Comparison of ENCODE assay signal across 18 cellular contexts in genomic region chr1:48294656-48295055, GRCh38.
A peak's percentile ranks its signal among the peaks of the same experiment; 100 is the strongest.
DNase-seq lines count a peak whose midpoint lies in the region; ATAC-seq, FAIRE-seq and TF ChIP-seq lines count a peak whose summit lies in the region.
"Had no signal": no experiment of that assay in that cellular context is flagged by ENCODE, and none has a peak within 500 bp of the region (broad histone marks: within the 10 kb centered on the region; RNA-seq: fewer than 3 reads in every experiment).

No MANE protein-coding gene starts in this region.

- H3K27me3 ChIP-seq in breast epithelium (no peaks in the 10 kb centered on the region), keratinocyte (ENCODE audit: control insufficient read depth, extremely low read depth, insufficient read depth, low read length) (no peaks in the 10 kb centered on the region)
- H3K27me3 ChIP-seq: BLaER1 had no signal

- peak; percentile 92 for FAIRE-seq in keratinocyte (lab: Jason Lieb, UNC)
- FAIRE-seq: GM12892, GM19239 had no signal

- H3K9me1 ChIP-seq in keratinocyte (ENCODE audit: control insufficient read depth, extremely low read depth, insufficient read depth, low read length) = no peaks in the 10 kb centered on the region

- no peaks in the 10 kb centered on the region for H3K36me3 Mint-ChIP-seq in MCF 10A (ENCODE audit: insufficient read depth, unreplicated experiment)
- H3K36me3 Mint-ChIP-seq: CD8-positive, alpha-beta memory T cell had no signal

- H3K27me3 Mint-ChIP-seq in MCF 10A (ENCODE audit: insufficient read depth, unreplicated experiment) = no peaks in the 10 kb centered on the region

- ATAC-seq in esophagus mucosa (peak; percentile 91), GM19452 (IDR thresholded peaks at IDR 0.05; ENCODE audit: unreplicated experiment) (no peak)

- H3K9me3 Mint-ChIP-seq in MCF 10A (ENCODE audit: unreplicated experiment) = no peaks in the 10 kb centered on the region

- dilution Hi-C loops in keratinocyte (cut with MboI; ENCODE audit: extremely low pct_ligation_motif_present, low sequenced_read_pairs) = no loop called here

- peak overlapping the region; percentile 6 for H3K27ac Mint-ChIP-seq in MCF 10A (ENCODE audit: low read depth, unreplicated experiment)
- H3K27ac Mint-ChIP-seq: CD8-positive, alpha-beta memory T cell; HFFc6 had no signal

- H3K9me3 ChIP-seq in breast epithelium (peaks cover 0 to 3% of the 10 kb centered on the region in 2 donors), keratinocyte (ENCODE audit: control insufficient read depth, low read depth, low read length) (no peaks in the 10 kb centered on the region)
- H3K9me3 ChIP-seq: BLaER1, Caco-2 had no signal

- H3K4me3 ChIP-seq in breast epithelium = no peak overlapping the region
- no peak overlapping the region for H3K4me3 ChIP-seq in keratinocyte (ENCODE audit: control insufficient read depth in 2 of 3, extremely low read depth in 1 of 3, insufficient read depth in 2 of 3, low read depth in 1 of 3, low read length in 3 of 3)
- H3K4me3 ChIP-seq: BLaER1 had no signal

- H3K4me1 Mint-ChIP-seq in MCF 10A (ENCODE audit: insufficient read depth, unreplicated experiment) = peaks cover 6% of the 10 kb centered on the region
- H3K4me1 Mint-ChIP-seq: CD8-positive, alpha-beta memory T cell had no signal

- CTCF ChIA-PET in MCF 10A (lab: Yijun Ruan, JAX) = interaction anchor here (0.6 to 0.7 kb wide), 2 partner anchors 58 to 225 kb away, joined by 3 to 4 read pairs; no protein-coding TSS in a partner anchor

- H3K79me2 ChIP-seq in keratinocyte (ENCODE audit: control insufficient read depth, insufficient read depth, low read length) = no peaks in the 10 kb centered on the region

- no peak overlapping the region for H3K4me3 Mint-ChIP-seq in MCF 10A (ENCODE audit: unreplicated experiment)
- H3K4me3 Mint-ChIP-seq: CD8-positive, alpha-beta memory T cell; HFFc6 had no signal

- TF ChIP-seq POLR2A in breast epithelium (IDR thresholded peaks at IDR 0.05) = no peak

- peak overlapping the region; percentile 42 for H3K4me2 ChIP-seq in keratinocyte (ENCODE audit: control insufficient read depth, extremely low read depth, insufficient read depth, low read depth, low read length)
- H3K4me2 ChIP-seq: BLaER1 had no signal

- H2AFZ ChIP-seq in keratinocyte (ENCODE audit: control insufficient read depth, low read length) = no peak overlapping the region

- H4K20me1 ChIP-seq in keratinocyte (ENCODE audit: control insufficient read depth, extremely low read depth, insufficient read depth, low read length) = no peaks in the 10 kb centered on the region
- H4K20me1 ChIP-seq: BLaER1 had no signal

- POLR2A ChIA-PET in MCF 10A (lab: Yijun Ruan, JAX) = interaction anchor here (0.7 to 0.9 kb wide), 3 partner anchors 43 to 307 kb away, joined by 3 read pairs; partner anchors contain the start of gene SPATA6

- BruUV-seq in MCF 10A (replicated peaks; lab: Mats Ljungman, UMichigan) = no TSS peak

- DNase-seq in MCF 10A (ENCODE audit: unreplicated experiment) (peak; percentile 8), breast epithelium (ENCODE audit: low spot score in 2 of 2) (no peak), keratinocyte (ENCODE audit: low read depth, low spot score) (peak; percentile 45), KG1 (lab: John Stamatoyannopoulos, UW) (no peak)
- DNase-seq in activated effector memory CD4-positive, alpha-beta T cell treated with Interleukin-2 at 50 U/mL for 16 hours = no peak
- DNase-seq: 8988T; AML-193; Caco-2; CD8-positive, alpha-beta memory T cell; DND-41; GDM1; HCEC 1CT; HFFc6 had no signal

- no peak overlapping the region for H3K9ac ChIP-seq in keratinocyte (ENCODE audit: control insufficient read depth, extremely low read depth, insufficient read depth, low read length)
- H3K9ac ChIP-seq: BLaER1 had no signal

- TF ChIP-seq CTCF in MCF 10A (IDR thresholded peaks at IDR 0.05; ENCODE audit: unreplicated experiment) (no peak), breast epithelium (IDR thresholded peaks at IDR 0.05) (no peak), keratinocyte (optimal IDR thresholded peaks at IDR 0.05 in 1 of 3, IDR thresholded peaks at IDR 0.05 in 1 of 3, conservative IDR thresholded peaks at IDR 0.05 in 1 of 3; ENCODE audit: extremely low read depth in 1 of 3, insufficient read depth in 2 of 3, low read length in 3 of 3) (no peak)

- intact Hi-C loops in MCF 10A (cut with micrococcal nuclease) (no loop called here), breast epithelium (cut with DNase I; ENCODE audit: low total_unique reads) (no loop called here)

- H3K27ac ChIP-seq in breast epithelium (no peak overlapping the region), keratinocyte (ENCODE audit: control insufficient read depth, insufficient read depth, low read length) (no peak overlapping the region)
- H3K27ac ChIP-seq: BLaER1 had no signal

- H3K4me1 ChIP-seq in breast epithelium (no peaks in the 10 kb centered on the region), keratinocyte (ENCODE audit: control insufficient read depth, extremely low read depth, insufficient read depth, low read length) (peaks cover 7% of the 10 kb centered on the region)
- H3K4me1 ChIP-seq: Caco-2 had no signal

- H3K36me3 ChIP-seq in breast epithelium (no peaks in the 10 kb centered on the region), keratinocyte (ENCODE audit: control insufficient read depth in 2 of 2, extremely low read depth in 1 of 2, insufficient read depth in 2 of 2, low read length in 2 of 2) (no peaks in the 10 kb centered on the region)
- H3K36me3 ChIP-seq: BLaER1 had no signal

Comparison
In these comparisons a context has a peak if more than half of its experiments do, and no peak if none do; other contexts are left out.
1. DNase-seq: peak in MCF 10A (single experiment) and keratinocyte (single experiment); none in breast epithelium (0 of 2), activated effector memory CD4-positive, alpha-beta T cell treated with Interleukin-2 at 50 U/mL for 16 hours (single experiment) and KG1 (single experiment).